In the genomic region with DNA sequence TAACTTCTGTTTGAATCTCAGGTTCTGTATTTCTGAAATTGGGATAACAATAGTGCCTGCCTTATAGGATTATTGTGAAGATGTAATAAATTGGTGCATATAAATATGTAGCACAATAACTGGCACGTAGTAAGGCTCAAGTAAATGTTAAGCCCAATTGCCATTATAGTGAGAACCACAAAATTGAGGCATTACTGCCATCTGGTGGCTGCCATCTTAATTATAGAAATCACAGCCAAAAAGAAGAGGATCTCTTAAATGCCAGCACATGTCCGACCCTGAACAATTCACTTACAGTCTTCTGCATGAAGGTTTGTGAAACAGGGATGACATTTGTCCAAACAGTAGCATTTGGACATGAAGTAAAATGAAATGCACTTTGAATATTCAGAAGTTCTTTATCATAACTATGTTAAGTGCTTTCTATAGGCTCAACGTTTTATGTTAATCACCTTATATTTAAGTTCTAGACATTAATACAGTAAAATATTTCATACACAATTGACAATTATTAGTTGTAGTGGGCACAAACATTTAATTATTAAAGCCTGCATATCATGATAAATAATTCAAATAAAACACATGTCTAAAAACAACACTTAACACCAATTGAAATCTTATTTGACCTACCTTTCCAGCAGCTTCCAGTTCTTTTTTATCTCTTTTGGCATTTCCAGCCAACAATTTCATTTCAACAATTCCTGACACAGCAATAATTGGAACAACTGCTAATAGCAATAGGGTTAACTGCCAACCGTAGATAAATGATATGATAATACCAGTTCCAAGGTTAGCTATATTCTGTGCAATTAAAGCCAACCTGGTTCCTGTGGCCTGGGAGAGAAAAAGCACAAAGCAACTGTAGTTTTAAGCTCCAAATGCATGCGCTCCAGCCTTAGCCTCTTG, we compare ENCODE assay signal across 8 cellular contexts. TPM values are rescaled to one million over a fixed set of nuclear protein-coding genes. Genes with fewer than 3 reads are reported as not detected.
DNase-seq lines count a peak whose midpoint lies in the region; ATAC-seq and TF ChIP-seq lines count a peak whose summit lies in the region.

No MANE protein-coding gene starts in this region.

- no peaks in the 10 kb centered on the region for H3K36me3 ChIP-seq in Loucy (ENCODE audit: insufficient read depth, low read length)
- no peaks in the 10 kb centered on the region for H3K36me3 ChIP-seq in prostate gland

- TF ChIP-seq CTCF in Loucy (conservative IDR thresholded peaks at IDR 0.05; ENCODE audit: low read length) (peak; percentile 85), prostate gland (IDR thresholded peaks at IDR 0.05) (peak; percentile 42 to 88 (median 86))

- intact Hi-C loops in prostate gland (cut with DNase I) = loop anchor here (2.0 to 5.0 kb wide), 2 partner anchors 104 to 470 kb away; no protein-coding TSS in a partner anchor

- no peaks in the 10 kb centered on the region for H3K79me2 ChIP-seq in Loucy (ENCODE audit: insufficient read depth, low read length)

- no peaks in the 10 kb centered on the region for H4K20me1 ChIP-seq in Loucy (ENCODE audit: insufficient read depth, low read length, poor library complexity, severe bottlenecking)

- no peaks in the 10 kb centered on the region for H3K9me3 ChIP-seq in Loucy (ENCODE audit: insufficient read depth, low read depth, low read length)
- no peaks in the 10 kb centered on the region for H3K9me3 ChIP-seq in prostate gland

- DNase-seq in DMS53 (lab: John Stamatoyannopoulos, UW) (peak; percentile 80), SHP77 treated with DMSO at 0.1 percent for 48 hours (lab: John Stamatoyannopoulos, UW) (peak; percentile 48), germinal center (ENCODE audit: low spot score) (peak; percentile 38), prostate gland (ENCODE audit: low spot score) (peak; percentile 65)
- DNase-seq in activated effector memory CD4-positive, alpha-beta T cell treated with anti-CD3 and anti-CD28 coated beads, Interleukin-2, amount 50 U/mL, for 16 hours = peak; percentile 80

- no peaks in the 10 kb centered on the region for H3K9me2 ChIP-seq in Loucy (replicated peaks; ENCODE audit: low read depth, low read length)

- no peak for TF ChIP-seq POLR2A in prostate gland (IDR thresholded peaks at IDR 0.05)

- no peaks in the 10 kb centered on the region for H3F3A ChIP-seq in Loucy (ENCODE audit: low read depth)

- WGBS in prostate gland = 49% methylated on average over 5 of the region's 5 CpGs

- ATAC-seq in GM21717 (IDR thresholded peaks at IDR 0.05; ENCODE audit: unreplicated experiment) (peak; percentile 71), HG03460 (IDR thresholded peaks at IDR 0.05; ENCODE audit: unreplicated experiment) (no peak)

- H3K27ac ChIP-seq in prostate gland = no peak overlapping the region

- no peaks in the 10 kb centered on the region for H3K4me1 ChIP-seq in Loucy (ENCODE audit: insufficient read depth, low read length, poor library complexity, severe bottlenecking)
- no peaks in the 10 kb centered on the region for H3K4me1 ChIP-seq in prostate gland (replicated peaks)

- no peak overlapping the region for H3K9ac ChIP-seq in Loucy (ENCODE audit: low read depth, low read length, poor library complexity, severe bottlenecking)

- H3K27me3 ChIP-seq in Loucy (ENCODE audit: insufficient read depth, low read length, poor library complexity, severe bottlenecking) (no peaks in the 10 kb centered on the region), prostate gland (replicated peaks; ENCODE audit: insufficient read depth) (no peaks in the 10 kb centered on the region)

- no peak overlapping the region for H3K4me2 ChIP-seq in Loucy (ENCODE audit: low read depth, low read length, poor library complexity, severe bottlenecking)

- H2AFZ ChIP-seq in Loucy (ENCODE audit: low read length) = no peak overlapping the region

- no peak overlapping the region for H3K4me3 ChIP-seq in Loucy (ENCODE audit: low read length, poor library complexity, severe bottlenecking)
- no peak overlapping the region for H3K4me3 ChIP-seq in prostate gland

RNA-seq across cellular contexts. Expression of a gene that starts 58.5 kb away (rescaled TPM):
- 1 to 10 TPM in 1 of 2 donors, under 1 TPM in 1; 0.05 to 1.1 TPM for total RNA-seq in prostate gland
